ENCODE assay signal across 1 cellular context in the genomic region with DNA sequence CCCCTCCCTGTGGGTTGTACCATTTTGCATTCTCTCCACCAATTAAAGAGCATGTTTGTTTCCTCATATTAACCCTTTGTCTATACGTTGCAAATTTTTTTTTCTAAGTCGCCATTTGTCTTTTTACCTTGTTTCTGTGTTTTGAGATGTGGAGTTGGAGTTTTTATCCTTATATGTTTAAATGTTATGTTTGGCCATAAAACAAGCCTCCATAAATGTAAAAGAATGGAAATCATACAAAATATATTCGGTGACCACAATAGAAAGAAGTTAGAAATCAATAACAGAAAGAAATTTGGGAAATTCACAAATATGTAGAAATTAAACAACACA.
TF ChIP-seq lines count a peak whose summit lies in the region.

No MANE protein-coding gene starts in this region.

TF ChIP-seq in WTC11, 78 proteins besides CTCF, POLR2A, EP300 and RAD21 (continued from another document):
- TF ChIP-seq, protein P1, sequence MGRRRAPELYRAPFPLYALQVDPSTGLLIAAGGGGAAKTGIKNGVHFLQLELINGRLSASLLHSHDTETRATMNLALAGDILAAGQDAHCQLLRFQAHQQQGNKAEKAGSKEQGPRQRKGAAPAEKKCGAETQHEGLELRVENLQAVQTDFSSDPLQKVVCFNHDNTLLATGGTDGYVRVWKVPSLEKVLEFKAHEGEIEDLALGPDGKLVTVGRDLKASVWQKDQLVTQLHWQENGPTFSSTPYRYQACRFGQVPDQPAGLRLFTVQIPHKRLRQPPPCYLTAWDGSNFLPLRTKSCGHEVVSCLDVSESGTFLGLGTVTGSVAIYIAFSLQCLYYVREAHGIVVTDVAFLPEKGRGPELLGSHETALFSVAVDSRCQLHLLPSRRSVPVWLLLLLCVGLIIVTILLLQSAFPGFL (CRISPR knock-in tag; IDR thresholded peaks at IDR 0.05; ENCODE audit: borderline replicate concordance) = no peak
- no peak for TF ChIP-seq KAT7 (CRISPR knock-in tag; IDR thresholded peaks at IDR 0.05; ENCODE audit: borderline replicate concordance)
- TF ChIP-seq TEAD1 (CRISPR knock-in tag; IDR thresholded peaks at IDR 0.05) = no peak
- TF ChIP-seq ZBTB21 (CRISPR knock-in tag; IDR thresholded peaks at IDR 0.05; ENCODE audit: borderline replicate concordance) = no peak
